Comparison of ENCODE assay signal across 1 cellular context in genomic region chr7:107960306-107960705, GRCh38.
TF ChIP-seq lines count a peak whose summit lies in the region.

No MANE protein-coding gene starts in this region.

TF ChIP-seq in GM23338, 12 proteins besides CTCF, POLR2A, EP300 and RAD21 (continued from another document):
- TF ChIP-seq REST (IDR thresholded peaks at IDR 0.05; ENCODE audit: unreplicated experiment), result no peak
- no peak for TF ChIP-seq CREB1 (CRISPR knock-in tag; IDR thresholded peaks at IDR 0.05; ENCODE audit: low read depth)
- TF ChIP-seq STAT1 (IDR thresholded peaks at IDR 0.05; ENCODE audit: unreplicated experiment), result no peak
- no peak for TF ChIP-seq EZH2phosphoT487 (IDR thresholded peaks at IDR 0.05; ENCODE audit: unreplicated experiment)
- TF ChIP-seq ETS1 (IDR thresholded peaks at IDR 0.05), result no peak
- no peak for TF ChIP-seq EZH2 (IDR thresholded peaks at IDR 0.05; ENCODE audit: low read depth, unreplicated experiment)
- TF ChIP-seq, protein P1, sequence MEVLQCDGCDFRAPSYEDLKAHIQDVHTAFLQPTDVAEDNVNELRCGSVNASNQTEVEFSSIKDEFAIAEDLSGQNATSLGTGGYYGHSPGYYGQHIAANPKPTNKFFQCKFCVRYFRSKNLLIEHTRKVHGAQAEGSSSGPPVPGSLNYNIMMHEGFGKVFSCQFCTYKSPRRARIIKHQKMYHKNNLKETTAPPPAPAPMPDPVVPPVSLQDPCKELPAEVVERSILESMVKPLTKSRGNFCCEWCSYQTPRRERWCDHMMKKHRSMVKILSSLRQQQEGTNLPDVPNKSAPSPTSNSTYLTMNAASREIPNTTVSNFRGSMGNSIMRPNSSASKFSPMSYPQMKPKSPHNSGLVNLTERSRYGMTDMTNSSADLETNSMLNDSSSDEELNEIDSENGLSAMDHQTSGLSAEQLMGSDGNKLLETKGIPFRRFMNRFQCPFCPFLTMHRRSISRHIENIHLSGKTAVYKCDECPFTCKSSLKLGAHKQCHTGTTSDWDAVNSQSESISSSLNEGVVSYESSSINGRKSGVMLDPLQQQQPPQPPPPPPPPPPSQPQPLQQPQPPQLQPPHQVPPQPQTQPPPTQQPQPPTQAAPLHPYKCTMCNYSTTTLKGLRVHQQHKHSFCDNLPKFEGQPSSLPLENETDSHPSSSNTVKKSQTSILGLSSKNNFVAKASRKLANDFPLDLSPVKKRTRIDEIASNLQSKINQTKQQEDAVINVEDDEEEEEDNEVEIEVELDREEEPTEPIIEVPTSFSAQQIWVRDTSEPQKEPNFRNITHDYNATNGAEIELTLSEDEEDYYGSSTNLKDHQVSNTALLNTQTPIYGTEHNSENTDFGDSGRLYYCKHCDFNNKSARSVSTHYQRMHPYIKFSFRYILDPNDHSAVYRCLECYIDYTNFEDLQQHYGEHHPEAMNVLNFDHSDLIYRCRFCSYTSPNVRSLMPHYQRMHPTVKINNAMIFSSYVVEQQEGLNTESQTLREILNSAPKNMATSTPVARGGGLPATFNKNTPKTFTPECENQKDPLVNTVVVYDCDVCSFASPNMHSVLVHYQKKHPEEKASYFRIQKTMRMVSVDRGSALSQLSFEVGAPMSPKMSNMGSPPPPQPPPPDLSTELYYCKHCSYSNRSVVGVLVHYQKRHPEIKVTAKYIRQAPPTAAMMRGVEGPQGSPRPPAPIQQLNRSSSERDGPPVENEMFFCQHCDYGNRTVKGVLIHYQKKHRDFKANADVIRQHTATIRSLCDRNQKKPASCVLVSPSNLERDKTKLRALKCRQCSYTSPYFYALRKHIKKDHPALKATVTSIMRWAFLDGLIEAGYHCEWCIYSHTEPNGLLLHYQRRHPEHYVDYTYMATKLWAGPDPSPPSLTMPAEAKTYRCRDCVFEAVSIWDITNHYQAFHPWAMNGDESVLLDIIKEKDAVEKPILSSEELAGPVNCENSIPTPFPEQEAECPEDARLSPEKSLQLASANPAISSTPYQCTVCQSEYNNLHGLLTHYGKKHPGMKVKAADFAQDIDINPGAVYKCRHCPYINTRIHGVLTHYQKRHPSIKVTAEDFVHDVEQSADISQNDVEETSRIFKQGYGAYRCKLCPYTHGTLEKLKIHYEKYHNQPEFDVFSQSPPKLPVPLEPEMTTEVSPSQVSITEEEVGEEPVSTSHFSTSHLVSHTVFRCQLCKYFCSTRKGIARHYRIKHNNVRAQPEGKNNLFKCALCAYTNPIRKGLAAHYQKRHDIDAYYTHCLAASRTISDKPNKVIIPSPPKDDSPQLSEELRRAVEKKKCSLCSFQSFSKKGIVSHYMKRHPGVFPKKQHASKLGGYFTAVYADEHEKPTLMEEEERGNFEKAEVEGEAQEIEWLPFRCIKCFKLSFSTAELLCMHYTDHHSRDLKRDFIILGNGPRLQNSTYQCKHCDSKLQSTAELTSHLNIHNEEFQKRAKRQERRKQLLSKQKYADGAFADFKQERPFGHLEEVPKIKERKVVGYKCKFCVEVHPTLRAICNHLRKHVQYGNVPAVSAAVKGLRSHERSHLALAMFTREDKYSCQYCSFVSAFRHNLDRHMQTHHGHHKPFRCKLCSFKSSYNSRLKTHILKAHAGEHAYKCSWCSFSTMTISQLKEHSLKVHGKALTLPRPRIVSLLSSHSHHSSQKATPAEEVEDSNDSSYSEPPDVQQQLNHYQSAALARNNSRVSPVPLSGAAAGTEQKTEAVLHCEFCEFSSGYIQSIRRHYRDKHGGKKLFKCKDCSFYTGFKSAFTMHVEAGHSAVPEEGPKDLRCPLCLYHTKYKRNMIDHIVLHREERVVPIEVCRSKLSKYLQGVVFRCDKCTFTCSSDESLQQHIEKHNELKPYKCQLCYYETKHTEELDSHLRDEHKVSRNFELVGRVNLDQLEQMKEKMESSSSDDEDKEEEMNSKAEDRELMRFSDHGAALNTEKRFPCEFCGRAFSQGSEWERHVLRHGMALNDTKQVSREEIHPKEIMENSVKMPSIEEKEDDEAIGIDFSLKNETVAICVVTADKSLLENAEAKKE (CRISPR knock-in tag; IDR thresholded peaks at IDR 0.05), result no peak
- no peak for TF ChIP-seq JUNB (IDR thresholded peaks at IDR 0.05; ENCODE audit: unreplicated experiment)
- TF ChIP-seq NANOG (IDR thresholded peaks at IDR 0.05; ENCODE audit: borderline replicate concordance), result no peak
- no peak for TF ChIP-seq ZNF331 (CRISPR knock-in tag; IDR thresholded peaks at IDR 0.05; ENCODE audit: low read depth)
- no peak for TF ChIP-seq POLR2AphosphoS5 (IDR thresholded peaks at IDR 0.05; ENCODE audit: low read depth)
